In the genomic region with DNA sequence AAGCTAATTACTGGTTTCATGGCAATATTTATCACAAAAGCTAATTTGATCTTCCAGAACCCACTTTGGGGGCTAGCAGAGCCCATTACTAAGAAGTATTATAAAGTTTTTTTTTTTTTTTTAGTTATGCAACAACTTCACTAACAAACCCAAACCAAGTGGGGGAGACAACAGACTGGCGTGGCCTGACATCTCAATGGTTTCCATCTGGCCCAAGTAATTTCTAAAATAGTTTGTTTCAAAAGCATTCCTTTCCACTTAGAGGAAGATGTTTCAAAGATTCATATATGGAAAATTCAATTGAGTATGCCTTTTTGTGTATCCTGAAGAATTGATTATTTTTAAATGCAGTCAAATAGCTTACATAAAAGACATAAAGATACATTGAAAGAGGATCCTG, we compare ENCODE assay signal across 22 cellular contexts.
"Had no signal": no experiment of that assay in that cellular context is flagged by ENCODE, and none has a peak within 500 bp of the region (broad histone marks: within the 10 kb centered on the region; RNA-seq: fewer than 3 reads in every experiment).

No MANE protein-coding gene starts in this region.

- H3K9me3 ChIP-seq: body of pancreas, gastroesophageal sphincter, heart left ventricle, mucosa of descending colon, prostate gland, right atrium auricular region, suprapubic skin, transverse colon had no signal

- DNase-seq: activated B cell treated with CpG ODN at 0.5 μM for 24 hours; activated CD4-positive, alpha-beta T cell treated with anti-CD3 and anti-CD28 coated beads for 4 hours; activated CD8-positive, alpha-beta T cell treated with anti-CD3 and anti-CD28 coated beads for 36 hours; activated naive CD4-positive, alpha-beta T cell; activated naive CD8-positive, alpha-beta T cell treated with anti-CD3 and anti-CD28 coated beads for 36 hours; activated T-cell treated with anti-CD3 and anti-CD28 coated beads, Interleukin-2, amount 50 U/mL, for 1 hour; body of pancreas; effector memory CD8-positive, alpha-beta T cell; heart left ventricle; mucosa of descending colon; naive B cell; stimulated activated CD4-positive, alpha-beta T cell treated with anti-CD3 and anti-CD28 coated beads, Interleukin-2, amount 100 ng/mL, for 24 hours; stimulated activated naive CD4-positive, alpha-beta T cell treated with Interleukin-2 at 50 U/mL for 16 hours; transverse colon had no signal

- H3K27ac Mint-ChIP-seq: activated B cell treated with CpG ODN at 0.5 μM for 24 hours; activated CD8-positive, alpha-beta T cell treated with anti-CD3 and anti-CD28 coated beads for 36 hours; activated naive CD8-positive, alpha-beta T cell treated with anti-CD3 and anti-CD28 coated beads for 36 hours; activated T-helper 17 cell treated with anti-CD3 and anti-CD28 coated beads, Interleukin-2, amount 50 U/mL, for 72 hours; effector memory CD8-positive, alpha-beta T cell; memory B cell; naive B cell; neural progenitor cell; T-helper 2 cell treated with Interferon-gamma antibody and Interleukin-4, amounts not matched to agents 5 μg/mL and 100 μg/mL, for 36 hours had no signal

- H3K27ac ChIP-seq: body of pancreas, gastroesophageal sphincter, heart left ventricle, neural progenitor cell, prostate gland, right atrium auricular region, suprapubic skin, transverse colon had no signal

- H3K36me3 Mint-ChIP-seq: activated naive CD8-positive, alpha-beta T cell treated with anti-CD3 and anti-CD28 coated beads for 36 hours; memory B cell; naive B cell; neural progenitor cell had no signal

- H3K27me3 ChIP-seq: body of pancreas, gastroesophageal sphincter, neural progenitor cell, right atrium auricular region, suprapubic skin, transverse colon had no signal

- H3K4me3 ChIP-seq: body of pancreas, gastroesophageal sphincter, heart left ventricle, mucosa of descending colon, neural progenitor cell, prostate gland, right atrium auricular region, suprapubic skin, transverse colon had no signal

- H3K4me3 Mint-ChIP-seq: activated B cell treated with CpG ODN at 0.5 μM for 24 hours; activated CD8-positive, alpha-beta T cell treated with anti-CD3 and anti-CD28 coated beads for 36 hours; activated naive CD8-positive, alpha-beta T cell treated with anti-CD3 and anti-CD28 coated beads for 36 hours; activated T-helper 17 cell treated with anti-CD3 and anti-CD28 coated beads, Interleukin-2, amount 50 U/mL, for 72 hours; effector memory CD8-positive, alpha-beta T cell; memory B cell; naive B cell; neural progenitor cell; T-helper 2 cell treated with Interferon-gamma antibody and Interleukin-4, amounts not matched to agents 5 μg/mL and 100 μg/mL, for 36 hours had no signal

- H3K4me1 ChIP-seq: gastroesophageal sphincter, heart left ventricle, prostate gland, right atrium auricular region, suprapubic skin, transverse colon had no signal

- H3K36me3 ChIP-seq: gastroesophageal sphincter, heart left ventricle, neural progenitor cell, prostate gland, right atrium auricular region, suprapubic skin, transverse colon had no signal

- H3K9me3 Mint-ChIP-seq: activated B cell treated with CpG ODN at 0.5 μM for 24 hours; activated CD8-positive, alpha-beta T cell treated with anti-CD3 and anti-CD28 coated beads for 36 hours; activated naive CD8-positive, alpha-beta T cell treated with anti-CD3 and anti-CD28 coated beads for 36 hours; activated T-helper 17 cell treated with anti-CD3 and anti-CD28 coated beads, Interleukin-2, amount 50 U/mL, for 72 hours; effector memory CD8-positive, alpha-beta T cell; memory B cell; naive B cell; neural progenitor cell; T-helper 2 cell treated with Interferon-gamma antibody and Interleukin-4, amounts not matched to agents 5 μg/mL and 100 μg/mL, for 36 hours had no signal

- H3K4me1 Mint-ChIP-seq: activated B cell treated with CpG ODN at 0.5 μM for 24 hours; activated naive CD8-positive, alpha-beta T cell treated with anti-CD3 and anti-CD28 coated beads for 36 hours; activated T-helper 17 cell treated with anti-CD3 and anti-CD28 coated beads, Interleukin-2, amount 50 U/mL, for 72 hours; memory B cell; naive B cell had no signal
